19 cellular contexts compared by ENCODE assay signal in genomic region chr9:136197930-136198604, GRCh38. TPM values are rescaled to one million over a fixed set of nuclear protein-coding genes. Genes with fewer than 3 reads are reported as not detected.
"Had no signal": no experiment of that assay in that cellular context is flagged by ENCODE, and none has a peak within 500 bp of the region (broad histone marks: within the 10 kb centered on the region; RNA-seq: fewer than 3 reads in every experiment).

No MANE protein-coding gene starts in this region.

- H3K4me1 ChIP-seq: pancreas had no signal

- ATAC-seq: activated CD4-positive, CD25-positive, alpha-beta regulatory T cell treated with anti-CD3 and anti-CD28 coated beads, Interleukin-2, amount 50 U/mL, for 24 hours; pancreas had no signal

- H3K9me3 ChIP-seq: esophagus muscularis mucosa, left ventricle myocardium inferior, pancreas, upper lobe of left lung had no signal

- H3K4me3 ChIP-seq: esophagus muscularis mucosa, left ventricle myocardium inferior, pancreas, upper lobe of left lung had no signal

- H3K4me3 Mint-ChIP-seq: activated CD4-positive, alpha-beta memory T cell treated with anti-CD3 and anti-CD28 coated beads for 36 hours; activated naive CD8-positive, alpha-beta T cell; nephron progenitor cell; stimulated activated naive CD8-positive, alpha-beta T cell treated with anti-CD3 and anti-CD28 coated beads, Interleukin-15, Interleukin-2, amounts not matched to agents 100 ng/mL and 50 ng/mL, for 24 hours had no signal

- DNase-seq: activated CD4-positive, alpha-beta memory T cell treated with anti-CD3 and anti-CD28 coated beads for 36 hours; activated gamma-delta T cell; activated T-cell treated with anti-CD3 and anti-CD28 coated beads, Interleukin-2, amount 50 U/mL, for 48 hours; kidney; left ventricle myocardium inferior; stimulated activated CD4-positive, alpha-beta T cell treated with anti-CD3 and anti-CD28 coated beads, Interleukin-4, amount 100 ng/mL, for 1 hour; stimulated activated CD8-positive, alpha-beta memory T cell treated with anti-CD3 and anti-CD28 coated beads, Interleukin-4, amount 100 ng/mL, for 48 hours had no signal

- FAIRE-seq: bronchial epithelial cell, endometrium, kidney, pancreas had no signal

- H3K36me3 Mint-ChIP-seq: activated CD4-positive, alpha-beta memory T cell treated with anti-CD3 and anti-CD28 coated beads for 36 hours; activated naive CD8-positive, alpha-beta T cell had no signal

- H3K4me1 Mint-ChIP-seq: nephron progenitor cell had no signal

- H3K9me3 Mint-ChIP-seq: activated CD4-positive, alpha-beta memory T cell treated with anti-CD3 and anti-CD28 coated beads for 36 hours; nephron progenitor cell; stimulated activated naive CD8-positive, alpha-beta T cell treated with anti-CD3 and anti-CD28 coated beads, Interleukin-15, Interleukin-2, amounts not matched to agents 100 ng/mL and 50 ng/mL, for 24 hours had no signal

- H3K27ac Mint-ChIP-seq: activated CD4-positive, alpha-beta memory T cell treated with anti-CD3 and anti-CD28 coated beads for 36 hours; activated naive CD8-positive, alpha-beta T cell; nephron progenitor cell; stimulated activated naive CD8-positive, alpha-beta T cell treated with anti-CD3 and anti-CD28 coated beads, Interleukin-15, Interleukin-2, amounts not matched to agents 100 ng/mL and 50 ng/mL, for 24 hours had no signal

- H3K27ac ChIP-seq: esophagus muscularis mucosa, left ventricle myocardium inferior, pancreas, upper lobe of left lung had no signal

- H3K36me3 ChIP-seq: esophagus muscularis mucosa, left ventricle myocardium inferior, pancreas, upper lobe of left lung had no signal

RNA-seq across cellular contexts. Expression of gene LHX3, which starts 6.9 kb away (rescaled TPM):
- total RNA-seq: activated CD4-positive, alpha-beta memory T cell treated with anti-CD3 and anti-CD28 coated beads for 36 hours; bronchial epithelial cell; esophagus muscularis mucosa; fibroblast of villous mesenchyme; kidney; left ventricle myocardium inferior; pancreas; renal cortical epithelial cell; T-helper 2 cell treated with Interferon-gamma antibody and Interleukin-4, amounts not matched to agents 100 ng/mL and 5 ng/mL, for 36 hours had no signal
- polyA plus RNA-seq: pancreas had no signal
